2 cellular contexts compared by ENCODE assay signal in genomic region chr16:72244853-72245252, GRCh38.
TF ChIP-seq lines count a peak whose summit lies in the region.

No MANE protein-coding gene starts in this region.

TF ChIP-seq in GM23338, 12 proteins besides CTCF, POLR2A, EP300 and RAD21:
- no peak for TF ChIP-seq EZH2phosphoT487 (IDR thresholded peaks at IDR 0.05; ENCODE audit: unreplicated experiment)
- no peak for TF ChIP-seq JUNB (IDR thresholded peaks at IDR 0.05; ENCODE audit: unreplicated experiment)
- TF ChIP-seq NANOG (IDR thresholded peaks at IDR 0.05; ENCODE audit: borderline replicate concordance): no peak
- TF ChIP-seq ZNF331 (CRISPR knock-in tag; IDR thresholded peaks at IDR 0.05; ENCODE audit: low read depth): no peak
- TF ChIP-seq ZNF462 (CRISPR knock-in tag; IDR thresholded peaks at IDR 0.05): no peak
- no peak for TF ChIP-seq ETS1 (IDR thresholded peaks at IDR 0.05)
TF ChIP-seq in GM23338: peak in this region for 0.

TF ChIP-seq in IMR-90, 13 proteins besides CTCF, POLR2A, EP300 and RAD21:
- no peak for TF ChIP-seq MAZ (IDR thresholded peaks at IDR 0.05; ENCODE audit: borderline replicate concordance, low read depth, low read length)
- no peak for TF ChIP-seq BHLHE40 (IDR thresholded peaks at IDR 0.05; ENCODE audit: low read depth, low read length)
- no peak for TF ChIP-seq RCOR1 (IDR thresholded peaks at IDR 0.05; ENCODE audit: insufficient replicate concordance, low read length)
- TF ChIP-seq CHD1 (IDR thresholded peaks at IDR 0.05; ENCODE audit: low read depth, low read length): no peak
- TF ChIP-seq CEBPB (IDR thresholded peaks at IDR 0.05; ENCODE audit: low read depth, low read length): no peak
- TF ChIP-seq SMC3 (IDR thresholded peaks at IDR 0.05; ENCODE audit: low read depth, low read length): no peak
- TF ChIP-seq USF2 (IDR thresholded peaks at IDR 0.05; ENCODE audit: low read depth, low read length): no peak
- no peak for TF ChIP-seq ELK1 (IDR thresholded peaks at IDR 0.05; ENCODE audit: borderline replicate concordance, low read depth, low read length)
- TF ChIP-seq MXI1 (IDR thresholded peaks at IDR 0.05; ENCODE audit: borderline replicate concordance, low read depth, low read length): no peak
- TF ChIP-seq RFX5 (IDR thresholded peaks at IDR 0.05; ENCODE audit: low read depth, low read length): no peak
- TF ChIP-seq FOS (IDR thresholded peaks at IDR 0.05; ENCODE audit: low read depth, low read length): no peak
- no peak for TF ChIP-seq MAFK (IDR thresholded peaks at IDR 0.05; ENCODE audit: low read depth, low read length)
- TF ChIP-seq NFE2L2 (IDR thresholded peaks at IDR 0.05; ENCODE audit: low read depth, low read length): no peak
